In genomic region chr14:103122578-103123127, GRCh38 we compare ENCODE assay signal across 7 cellular contexts. TPM values are rescaled to one million over a fixed set of nuclear protein-coding genes. Genes with fewer than 3 reads are reported as not detected.
DNase-seq lines count a peak whose midpoint lies in the region; ATAC-seq and TF ChIP-seq lines count a peak whose summit lies in the region.

No MANE protein-coding gene starts in this region.

- no peaks in the 10 kb centered on the region for H3K27me3 ChIP-seq in HL-60 (ENCODE audit: insufficient read depth, poor library complexity, severe bottlenecking)
- no peaks in the 10 kb centered on the region for H3K27me3 ChIP-seq in kidney epithelial cell (ENCODE audit: control insufficient read depth, insufficient read depth, low read length)
- H3K27me3 ChIP-seq in suprapubic skin: peaks cover 10% of the 10 kb centered on the region

- POLR2A ChIA-PET in OCI-LY7 (lab: Charles Lee): no interaction called here

- intact Hi-C loops in OCI-LY7 (cut with micrococcal nuclease; ENCODE audit: unreplicated experiment): no loop called here

- H3K4me1 Mint-ChIP-seq in activated T-cell treated with anti-CD3 and anti-CD28 coated beads, Interleukin-2, amount 50 U/mL, for 72 hours (ENCODE audit: low read depth): peaks cover 10% of the 10 kb centered on the region

- no peak overlapping the region for H3K4me2 ChIP-seq in OCI-LY7 (ENCODE audit: low read length)

- TF ChIP-seq CTCF in HL-60 (IDR thresholded peaks at IDR 0.05; ENCODE audit: insufficient read depth, low read length) (no peak), VCaP (conservative IDR thresholded peaks at IDR 0.05) (no peak), kidney epithelial cell (IDR thresholded peaks at IDR 0.05; ENCODE audit: insufficient read depth, low read length, poor library complexity, severe bottlenecking) (no peak), suprapubic skin (IDR thresholded peaks at IDR 0.05) (no peak), OCI-LY7 (conservative IDR thresholded peaks at IDR 0.05; ENCODE audit: low read length) (no peak)

- DNase-seq in HL-60 (ENCODE audit: low read depth in 1 of 2, low spot score in 1 of 2) (peak in 1 of 2 experiments; percentile 46), kidney epithelial cell (ENCODE audit: low read depth) (no peak), suprapubic skin (ENCODE audit: low spot score in 2 of 2) (no peak), OCI-LY7 (ENCODE audit: low spot score) (no peak), D341Med (ENCODE audit: low spot score) (no peak)
- no peak for DNase-seq in activated T-cell treated with anti-CD3 and anti-CD28 coated beads, Interleukin-2, amount 50 U/mL, for 72 hours

- no peak overlapping the region for H2AFZ ChIP-seq in OCI-LY7 (ENCODE audit: low read length)

- H3K27ac ChIP-seq in HL-60 (replicated peaks) (peak overlapping the region; percentile 94), VCaP (peak overlapping the region; percentile 84; the same call in 1 of the 2 replicates), suprapubic skin (peak overlapping the region; percentile 95), OCI-LY7 (ENCODE audit: low read depth, low read length, poor library complexity, severe bottlenecking) (no peak overlapping the region)

- H3K27ac Mint-ChIP-seq in activated T-cell treated with anti-CD3 and anti-CD28 coated beads, Interleukin-2, amount 50 U/mL, for 72 hours: no peak overlapping the region

- H3K4me1 ChIP-seq in suprapubic skin: peaks cover 90% of the 10 kb centered on the region
- peaks cover 7% of the 10 kb centered on the region for H3K4me1 ChIP-seq in OCI-LY7 (ENCODE audit: insufficient read depth, low read length, poor library complexity, severe bottlenecking)

- no peaks in the 10 kb centered on the region for H3K9me3 Mint-ChIP-seq in activated T-cell treated with anti-CD3 and anti-CD28 coated beads, Interleukin-2, amount 50 U/mL, for 72 hours

- 16% methylated on average over 6 of the region's 28 CpGs for WGBS in suprapubic skin

- BruUV-seq in OCI-LY7 (replicated peaks; lab: Mats Ljungman, UMichigan): no TSS peak

- H4K20me1 ChIP-seq in OCI-LY7 (ENCODE audit: insufficient read depth, low read length): no peaks in the 10 kb centered on the region

- no peak for TF ChIP-seq POLR2A in suprapubic skin (IDR thresholded peaks at IDR 0.05)

- H3K9me2 ChIP-seq in OCI-LY7 (ENCODE audit: insufficient read depth, low read length): no peaks in the 10 kb centered on the region

- H3K36me3 Mint-ChIP-seq in activated T-cell treated with anti-CD3 and anti-CD28 coated beads, Interleukin-2, amount 50 U/mL, for 72 hours (ENCODE audit: insufficient read depth in 2 of 2): no peaks in the 10 kb centered on the region

- H3K4me3 ChIP-seq in HL-60 (replicated peaks; ENCODE audit: insufficient read depth, low read length) (peak overlapping the region; percentile 73), kidney epithelial cell (ENCODE audit: low read depth, low read length) (peak overlapping the region; percentile 61), suprapubic skin (peak overlapping the region; percentile 76), OCI-LY7 (ENCODE audit: low read depth, low read length, poor library complexity, severe bottlenecking) (no peak overlapping the region)

- H3K9me3 ChIP-seq in suprapubic skin (no peaks in the 10 kb centered on the region), OCI-LY7 (ENCODE audit: low read length) (no peaks in the 10 kb centered on the region)

- peak overlapping the region in 1 of 2 donors; percentile 65 for H3K4me3 Mint-ChIP-seq in activated T-cell treated with anti-CD3 and anti-CD28 coated beads, Interleukin-2, amount 50 U/mL, for 72 hours

- CTCF ChIA-PET in OCI-LY7 (lab: Charles Lee; ENCODE audit: unreplicated experiment): no interaction called here

- no peaks in the 10 kb centered on the region for H3K79me2 ChIP-seq in OCI-LY7 (ENCODE audit: insufficient read depth, low read depth, low read length)

- H3K36me3 ChIP-seq in kidney epithelial cell (ENCODE audit: control insufficient read depth, insufficient read depth, low read length) (no peaks in the 10 kb centered on the region), suprapubic skin (no peaks in the 10 kb centered on the region), OCI-LY7 (ENCODE audit: insufficient read depth, low read length) (no peaks in the 10 kb centered on the region)

- TF ChIP-seq EP300 in suprapubic skin (IDR thresholded peaks at IDR 0.05): no peak

- peaks cover 26% of the 10 kb centered on the region for H3K27me3 Mint-ChIP-seq in activated T-cell treated with anti-CD3 and anti-CD28 coated beads, Interleukin-2, amount 50 U/mL, for 72 hours (ENCODE audit: low read depth)

- no peak for ATAC-seq in activated T-cell treated with anti-CD3 and anti-CD28 coated beads, Interleukin-2, amount 50 U/mL, for 72 hours (replicated peaks in 1 of 2)

RNA-seq across cellular contexts. Expression of gene TNFAIP2, which starts 0.6 kb away (rescaled TPM):
- 152 and 154 TPM in 2 replicates for total RNA-seq in kidney epithelial cell
- total RNA-seq in suprapubic skin: 10 to 100 TPM; 11.9 to 23.3 (median 16.4) TPM
- total RNA-seq in activated T-cell treated with anti-CD3 and anti-CD28 coated beads, Interleukin-2, amount 50 U/mL, for 72 hours: 10 to 100 TPM in 1 of 2 donors, 1 to 10 TPM in 1; 8.8 to 12.2 TPM
- total RNA-seq in OCI-LY7 (2014; rRNA removed; shearing (Covaris generic)): not detected in 2 replicates
- total RNA-seq in OCI-LY7 (2022): not detected in 2 replicates

RNA-seq across cellular contexts. Expression of gene EXOC3L4, which starts 28.1 kb away (rescaled TPM):
- total RNA-seq in kidney epithelial cell (0.34 and 0.46 TPM in 2 replicates), suprapubic skin (1 to 10 TPM in 1 of 4 donors, not detected in 3; 1.5 TPM), OCI-LY7 (2022) (not detected in 2 replicates)
- not detected for total RNA-seq in activated T-cell treated with anti-CD3 and anti-CD28 coated beads, Interleukin-2, amount 50 U/mL, for 72 hours
- not detected in 2 replicates for total RNA-seq in OCI-LY7 (2014; rRNA removed; shearing (Covaris generic))

RNA-seq across cellular contexts. Expression of gene LBHD2, which starts 38.6 kb away (rescaled TPM):
- total RNA-seq in kidney epithelial cell (not detected in 2 replicates), suprapubic skin (not detected), OCI-LY7 (2022) (not detected in 2 replicates)
- total RNA-seq in activated T-cell treated with anti-CD3 and anti-CD28 coated beads, Interleukin-2, amount 50 U/mL, for 72 hours: not detected
- total RNA-seq in OCI-LY7 (2014; rRNA removed; shearing (Covaris generic)): not detected in 2 replicates

Comparison
In these comparisons a context has a peak if more than half of its experiments do, and no peak if none do; other contexts are left out.
1. RNA of gene TNFAIP2, which starts 0.6 kb away (total RNA-seq): 152 to 154 TPM in kidney epithelial cell, 11.9 to 23.3 TPM in suprapubic skin and 8.8 to 12.2 TPM in activated T-cell treated with anti-CD3 and anti-CD28 coated beads, Interleukin-2, amount 50 U/mL, for 72 hours; not detected in OCI-LY7; every median in the first group is over 4 times any median in the second.